In genomic region chr22:24430431-24431308, GRCh38 we compare ENCODE assay signal across 13 cellular contexts. TPM values are rescaled to one million over a fixed set of nuclear protein-coding genes. Genes with fewer than 3 reads are reported as not detected.
DNase-seq lines count a peak whose midpoint lies in the region; ATAC-seq and TF ChIP-seq lines count a peak whose summit lies in the region.
"Had no signal": no experiment of that assay in that cellular context is flagged by ENCODE, and none has a peak within 500 bp of the region (broad histone marks: within the 10 kb centered on the region; RNA-seq: fewer than 3 reads in every experiment).

No MANE protein-coding gene starts in this region.

- H2AFZ ChIP-seq in Loucy (ENCODE audit: low read length) (no peak overlapping the region), neuronal stem cell (ENCODE audit: low read length) (no peak overlapping the region)
- H2AFZ ChIP-seq: hepatocyte had no signal

- peak overlapping the region in 4 of 7 donors; percentile 23 to 87 (median 61) for H3K4me3 Mint-ChIP-seq in CD8-positive, alpha-beta memory T cell
- peak overlapping the region; percentile 86 for H3K4me3 Mint-ChIP-seq in activated naive CD8-positive, alpha-beta T cell treated with anti-CD3 and anti-CD28 coated beads, Interleukin-2, amount 50 U/mL, for 24 hours
- H3K4me3 Mint-ChIP-seq: activated CD8-positive, alpha-beta memory T cell treated with anti-CD3 and anti-CD28 coated beads, Interleukin-2, amount 10 ng/mL, durations not matched to agents 7 days and 5 days had no signal

- H3K4me3 ChIP-seq in CD8-positive, alpha-beta memory T cell (ENCODE audit: low read length): peak overlapping the region; percentile 95
- H3K4me3 ChIP-seq in Loucy (ENCODE audit: low read length, poor library complexity, severe bottlenecking) (no peak overlapping the region), neuronal stem cell (ENCODE audit: low read length in 2 of 2) (peak overlapping the region in 1 of 2 donors; percentile 20), gastroesophageal sphincter (no peak overlapping the region)
- H3K4me3 ChIP-seq: hepatocyte, psoas muscle had no signal

- peak in 1 of 5 donors; percentile 44 for DNase-seq in CD8-positive, alpha-beta memory T cell
- DNase-seq in activated naive CD8-positive, alpha-beta T cell treated with anti-CD3 and anti-CD28 coated beads, Interleukin-2, amount 50 U/mL, for 24 hours: no peak
- DNase-seq in neuronal stem cell (ENCODE audit: low spot score) (no peak), dermis blood vessel endothelial cell (no peak)
- DNase-seq: activated CD8-positive, alpha-beta memory T cell treated with anti-CD3 and anti-CD28 coated beads, Interleukin-2, amount 10 ng/mL, durations not matched to agents 7 days and 5 days; NCI-H146; NK-92 treated with Interleukin-12 subunit alpha and Interleukin-12 subunit beta, amount 100 ng/mL, for 24 hours; stimulated activated CD4-positive, alpha-beta T cell treated with anti-CD3 and anti-CD28 coated beads, Interleukin-4, amount 100 ng/mL, for 1 hour had no signal

- no peaks in the 10 kb centered on the region for H3K27me3 ChIP-seq in CD8-positive, alpha-beta memory T cell (ENCODE audit: insufficient read depth, low read length, poor library complexity, severe bottlenecking)
- no peaks in the 10 kb centered on the region for H3K27me3 ChIP-seq in Loucy (ENCODE audit: insufficient read depth, low read length, poor library complexity, severe bottlenecking)
- H3K27me3 ChIP-seq in neuronal stem cell (ENCODE audit: control insufficient read depth in 3 of 3, insufficient read depth in 3 of 3, low read depth in 1 of 3, low read length in 3 of 3): peaks cover 0 to 11% (median 5%) of the 10 kb centered on the region in 3 experiments
- H3K27me3 ChIP-seq in gastroesophageal sphincter: peaks cover under 1% of the 10 kb centered on the region

- H2BK120ac ChIP-seq in neuronal stem cell (ENCODE audit: low read depth, low read length): no peak overlapping the region

- CTCF ChIA-PET in CD8-positive, alpha-beta memory T cell (lab: Charles Lee): interaction anchor here (1.3 kb wide), 1 partner anchor 16 kb away, joined by 3 read pairs; no protein-coding TSS in a partner anchor

- TF ChIP-seq POLR2A in gastroesophageal sphincter (IDR thresholded peaks at IDR 0.05): no peak

- no peak overlapping the region for H4K91ac ChIP-seq in neuronal stem cell (ENCODE audit: low read depth, low read length, poor library complexity)

- peaks cover 20% of the 10 kb centered on the region for H3F3A ChIP-seq in Loucy (ENCODE audit: low read depth)

- H3K23ac ChIP-seq in neuronal stem cell (ENCODE audit: low read depth, low read length, poor library complexity): no peak overlapping the region

- peak overlapping the region; percentile 93 for H3K18ac ChIP-seq in neuronal stem cell (ENCODE audit: low read length)

- peak overlapping the region; percentile 56 for H3K14ac ChIP-seq in neuronal stem cell (ENCODE audit: low read length)

- no peaks in the 10 kb centered on the region for H3K9me3 Mint-ChIP-seq in CD8-positive, alpha-beta memory T cell
- H3K9me3 Mint-ChIP-seq in activated naive CD8-positive, alpha-beta T cell treated with anti-CD3 and anti-CD28 coated beads, Interleukin-2, amount 50 U/mL, for 24 hours: no peaks in the 10 kb centered on the region

- H3K27ac ChIP-seq in CD8-positive, alpha-beta memory T cell (ENCODE audit: low read depth, low read length): no peak overlapping the region
- H3K27ac ChIP-seq in neuronal stem cell (replicated peaks; ENCODE audit: low read length) (no peak overlapping the region), gastroesophageal sphincter (peak overlapping the region in 1 of 4 donors; percentile 62)
- H3K27ac ChIP-seq: hepatocyte, psoas muscle had no signal

- no CpG with 5 or more reads among the region's 14 CpGs for WGBS in neuronal stem cell (ENCODE audit: extremely low coverage in 2 of 2, insufficient read length in 2 of 2, insufficient replicate concordance in 1 of 2), 2 donors
- WGBS in gastroesophageal sphincter (ENCODE audit: low coverage in 1 of 2), 2 donors: no CpG with 5 or more reads among the region's 14 CpGs

- H2BK12ac ChIP-seq in neuronal stem cell (ENCODE audit: low read length): no peak overlapping the region

- H3K79me1 ChIP-seq in neuronal stem cell (ENCODE audit: low read depth, low read length): peaks cover 5% of the 10 kb centered on the region

- peaks cover 89% of the 10 kb centered on the region for H3K4me1 ChIP-seq in CD8-positive, alpha-beta memory T cell (ENCODE audit: insufficient read depth, low read length)
- peaks cover 97% of the 10 kb centered on the region for H3K4me1 ChIP-seq in Loucy (ENCODE audit: insufficient read depth, low read length, poor library complexity, severe bottlenecking)
- H3K4me1 ChIP-seq in neuronal stem cell (ENCODE audit: control insufficient read depth in 2 of 2, insufficient read depth in 1 of 2, low read depth in 1 of 2, low read length in 2 of 2): peaks cover 6 to 21% of the 10 kb centered on the region in 2 donors
- H3K4me1 ChIP-seq in gastroesophageal sphincter: peaks cover 0 to 54% (median 35%) of the 10 kb centered on the region in 3 donors
- H3K4me1 ChIP-seq: psoas muscle had no signal

- H3K9ac ChIP-seq in Loucy (ENCODE audit: low read depth, low read length, poor library complexity, severe bottlenecking) (peak overlapping the region; percentile 53), neuronal stem cell (ENCODE audit: low read depth, low read length, poor library complexity) (no peak overlapping the region)

- peaks cover 3% of the 10 kb centered on the region for H3K36me3 ChIP-seq in CD8-positive, alpha-beta memory T cell (ENCODE audit: insufficient read depth, low read length)
- H3K36me3 ChIP-seq in Loucy (ENCODE audit: insufficient read depth, low read length) (no peaks in the 10 kb centered on the region), neuronal stem cell (replicated peaks in 1 of 2; ENCODE audit: control insufficient read depth in 2 of 2, insufficient read depth in 2 of 2, low read length in 2 of 2) (no peaks in the 10 kb centered on the region), gastroesophageal sphincter (no peaks in the 10 kb centered on the region)

- ATAC-seq in activated naive CD8-positive, alpha-beta T cell treated with anti-CD3 and anti-CD28 coated beads, Interleukin-2, amount 50 U/mL, for 24 hours: no peak
- no peak for ATAC-seq in GM19324 (IDR thresholded peaks at IDR 0.05; ENCODE audit: low FRiP score, unreplicated experiment)
- ATAC-seq in gastroesophageal sphincter: no peak
- ATAC-seq: activated CD8-positive, alpha-beta memory T cell treated with anti-CD3 and anti-CD28 coated beads, Interleukin-2, amount 10 ng/mL, durations not matched to agents 7 days and 5 days had no signal

- TF ChIP-seq CTCF in Loucy (conservative IDR thresholded peaks at IDR 0.05; ENCODE audit: low read length) (no peak), gastroesophageal sphincter (IDR thresholded peaks at IDR 0.05) (no peak)

- no peaks in the 10 kb centered on the region for H3K9me2 ChIP-seq in Loucy (replicated peaks; ENCODE audit: low read depth, low read length)

- H4K8ac ChIP-seq in neuronal stem cell (ENCODE audit: low read depth, low read length): no peak overlapping the region

- H3K4me2 ChIP-seq in Loucy (ENCODE audit: low read depth, low read length, poor library complexity, severe bottlenecking) (no peak overlapping the region), neuronal stem cell (ENCODE audit: insufficient read depth, low read length, poor library complexity, severe bottlenecking) (no peak overlapping the region)
- H3K4me2 ChIP-seq: hepatocyte had no signal

- H2BK5ac ChIP-seq in neuronal stem cell (ENCODE audit: low read length): peak overlapping the region; percentile 80

- peaks cover 46% of the 10 kb centered on the region for H3K79me2 ChIP-seq in Loucy (ENCODE audit: insufficient read depth, low read length)
- H3K79me2 ChIP-seq: hepatocyte had no signal

- peak overlapping the region; percentile 57 to 97 (median 90) for H3K27ac Mint-ChIP-seq in CD8-positive, alpha-beta memory T cell
- H3K27ac Mint-ChIP-seq in activated naive CD8-positive, alpha-beta T cell treated with anti-CD3 and anti-CD28 coated beads, Interleukin-2, amount 50 U/mL, for 24 hours: peak overlapping the region; percentile 86

- peak overlapping the region; percentile 50 for H2BK15ac ChIP-seq in neuronal stem cell (ENCODE audit: low read length)

- peak overlapping the region; percentile 25 for H2AK5ac ChIP-seq in neuronal stem cell (ENCODE audit: low read depth, low read length)

- H3K36me3 Mint-ChIP-seq in CD8-positive, alpha-beta memory T cell: peaks cover 0 to 33% (median 0%) of the 10 kb centered on the region in 3 donors
- H3K36me3 Mint-ChIP-seq in activated naive CD8-positive, alpha-beta T cell treated with anti-CD3 and anti-CD28 coated beads, Interleukin-2, amount 50 U/mL, for 24 hours (ENCODE audit: low read depth): peaks cover 24% of the 10 kb centered on the region

- POLR2A ChIA-PET in CD8-positive, alpha-beta memory T cell (lab: Charles Lee): interaction anchor here (0.6 kb wide), 1 partner anchor 557 kb away, joined by 3 read pairs; no protein-coding TSS in a partner anchor

- no peaks in the 10 kb centered on the region for H3K9me3 ChIP-seq in CD8-positive, alpha-beta memory T cell (ENCODE audit: low read length)
- no peaks in the 10 kb centered on the region for H3K9me3 ChIP-seq in Loucy (ENCODE audit: insufficient read depth, low read depth, low read length)
- no peaks in the 10 kb centered on the region for H3K9me3 ChIP-seq in neuronal stem cell (replicated peaks in 1 of 2; ENCODE audit: control insufficient read depth in 2 of 2, insufficient read depth in 1 of 2, low read depth in 1 of 2, low read length in 2 of 2)
- H3K9me3 ChIP-seq in gastroesophageal sphincter: no peaks in the 10 kb centered on the region
- H3K9me3 ChIP-seq: psoas muscle had no signal

- H3K27me3 Mint-ChIP-seq in CD8-positive, alpha-beta memory T cell: no peaks in the 10 kb centered on the region
- H3K27me3 Mint-ChIP-seq in activated naive CD8-positive, alpha-beta T cell treated with anti-CD3 and anti-CD28 coated beads, Interleukin-2, amount 50 U/mL, for 24 hours: peaks cover 3% of the 10 kb centered on the region

- no peaks in the 10 kb centered on the region for H4K20me1 ChIP-seq in Loucy (ENCODE audit: insufficient read depth, low read length, poor library complexity, severe bottlenecking)

- TF ChIP-seq EP300 in gastroesophageal sphincter (IDR thresholded peaks at IDR 0.05): no peak

- H3K4me1 Mint-ChIP-seq in CD8-positive, alpha-beta memory T cell: peaks cover 70 to 99% (median 85%) of the 10 kb centered on the region in 3 donors
- H3K4me1 Mint-ChIP-seq in activated naive CD8-positive, alpha-beta T cell treated with anti-CD3 and anti-CD28 coated beads, Interleukin-2, amount 50 U/mL, for 24 hours: peaks cover 92% of the 10 kb centered on the region

- no peak overlapping the region for H3K4ac ChIP-seq in neuronal stem cell (ENCODE audit: low read length)

RNA-seq across cellular contexts. Expression of gene ADORA2A, which starts 3.3 kb away (rescaled TPM):
- 10 to 100 TPM; 23.2 to 26.7 TPM for total RNA-seq in CD8-positive, alpha-beta memory T cell
- 89.6 TPM for polyA plus RNA-seq in CD8-positive, alpha-beta memory T cell
- 2.9 TPM for polyA plus RNA-seq in neuronal stem cell (2013, experiment 1 of 2)
- 3.1 TPM for polyA plus RNA-seq in neuronal stem cell (2013, experiment 2 of 2)
- 11.4 and 16.2 TPM in 2 replicates for total RNA-seq in dermis blood vessel endothelial cell
- total RNA-seq in gastroesophageal sphincter: 1 to 10 TPM; 1.9 to 5.7 (median 3.3) TPM
